ENCODE assay signal across 24 cellular contexts in the genomic region with DNA sequence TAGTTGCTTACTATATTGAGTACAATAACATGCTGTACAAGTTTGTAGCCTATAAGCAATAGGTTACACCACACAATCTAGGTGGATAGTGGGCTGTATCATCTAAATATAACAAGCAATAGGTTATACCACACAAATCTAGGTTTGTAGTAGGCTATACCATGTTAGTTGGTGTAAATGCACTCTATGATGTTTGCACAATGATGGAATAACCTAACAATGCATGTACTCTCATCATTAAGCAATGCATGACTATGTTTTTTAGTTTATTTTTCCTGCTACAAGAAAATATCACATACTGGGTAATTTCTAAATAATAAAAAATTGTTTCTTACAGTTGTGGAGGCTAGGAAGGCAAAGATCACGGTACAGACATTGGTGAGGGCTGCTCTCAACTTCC.
DNase-seq lines count a peak whose midpoint lies in the region; ATAC-seq, FAIRE-seq and TF ChIP-seq lines count a peak whose summit lies in the region.
"Had no signal": no experiment of that assay in that cellular context is flagged by ENCODE, and none has a peak within 500 bp of the region (broad histone marks: within the 10 kb centered on the region; RNA-seq: fewer than 3 reads in every experiment).

No MANE protein-coding gene starts in this region.

- TF ChIP-seq POLR2A in H54 (IDR thresholded peaks at IDR 0.05; ENCODE audit: low read depth, low read length) (no peak), erythroblast (IDR thresholded peaks at IDR 0.05; ENCODE audit: low read length) (no peak)

- H3K27ac ChIP-seq in PC-3 (ENCODE audit: low read length) (peak overlapping the region; percentile 12; the same call in 1 of the 2 replicates), epithelial cell of prostate (peak overlapping the region; percentile 2)
- H3K27ac ChIP-seq: BLaER1, HL-60 had no signal

- H3K27me3 Mint-ChIP-seq in activated T-cell treated with anti-CD3 and anti-CD28 coated beads, Interleukin-2, amount 50 U/mL, for 24 hours = no peaks in the 10 kb centered on the region
- H3K27me3 Mint-ChIP-seq: CD4-positive, alpha-beta T cell had no signal

- intact Hi-C loops in PC-3 (cut with micrococcal nuclease) = no loop called here

- H3K36me3 ChIP-seq in PC-3 (ENCODE audit: low read depth, low read length) = no peaks in the 10 kb centered on the region
- H3K36me3 ChIP-seq: BLaER1 had no signal

- POLR2A ChIA-PET in PC-3 (lab: Charles Lee; ENCODE audit: unreplicated experiment) = no interaction called here

- H3K79me2 ChIP-seq in PC-3 (ENCODE audit: low read length) = no peaks in the 10 kb centered on the region

- CTCF ChIA-PET in PC-3 (lab: Charles Lee) = no interaction called here

- H3K36me3 Mint-ChIP-seq in activated T-cell treated with anti-CD3 and anti-CD28 coated beads, Interleukin-2, amount 50 U/mL, for 24 hours (ENCODE audit: low read depth) = no peaks in the 10 kb centered on the region

- no peaks in the 10 kb centered on the region for H3F3A ChIP-seq in PC-3 (ENCODE audit: low read length, unreplicated experiment)

- no peak overlapping the region for H3K9ac ChIP-seq in PC-3 (ENCODE audit: low read length)
- H3K9ac ChIP-seq: BLaER1 had no signal

- BruUV-seq in PC-3 (replicated peaks; lab: Mats Ljungman, UMichigan) = no TSS peak

- peaks cover 13% of the 10 kb centered on the region for H3K4me1 ChIP-seq in PC-3 (ENCODE audit: insufficient read depth, low read length)

- no peaks in the 10 kb centered on the region for H3K9me3 ChIP-seq in PC-3 (ENCODE audit: low read length)
- H3K9me3 ChIP-seq: BLaER1 had no signal

- peaks cover 3% of the 10 kb centered on the region for H3K9me3 Mint-ChIP-seq in activated T-cell treated with anti-CD3 and anti-CD28 coated beads, Interleukin-2, amount 50 U/mL, for 24 hours
- H3K9me3 Mint-ChIP-seq: CD4-positive, alpha-beta T cell; GM23338 had no signal

- H3K27me3 ChIP-seq in PC-3 (ENCODE audit: low read length) = no peaks in the 10 kb centered on the region
- H3K27me3 ChIP-seq: BLaER1 had no signal

- H3K4me3 Mint-ChIP-seq in activated T-cell treated with anti-CD3 and anti-CD28 coated beads, Interleukin-2, amount 50 U/mL, for 24 hours = no peak overlapping the region
- H3K4me3 Mint-ChIP-seq: CD4-positive, alpha-beta T cell; GM23338 had no signal

- H2AFZ ChIP-seq in PC-3 (ENCODE audit: low read length) = no peak overlapping the region
- H2AFZ ChIP-seq: GM23338 had no signal

- H4K20me1 ChIP-seq in PC-3 (ENCODE audit: low read length) = no peaks in the 10 kb centered on the region
- H4K20me1 ChIP-seq: BLaER1 had no signal

- peak; percentile 96 for ATAC-seq in PC-3
- ATAC-seq: GM23338, HCT116, HepG2 had no signal

- peaks cover 7% of the 10 kb centered on the region for H3K4me1 Mint-ChIP-seq in activated T-cell treated with anti-CD3 and anti-CD28 coated beads, Interleukin-2, amount 50 U/mL, for 24 hours (ENCODE audit: low read depth)

- H3K4me3 ChIP-seq in PC-3 (ENCODE audit: low read length) (no peak overlapping the region), skeletal muscle cell (ENCODE audit: low read depth, low read length) (no peak overlapping the region)
- H3K4me3 ChIP-seq: BLaER1, GM23338 had no signal

- H3K27ac Mint-ChIP-seq in activated T-cell treated with anti-CD3 and anti-CD28 coated beads, Interleukin-2, amount 50 U/mL, for 24 hours = no peak overlapping the region
- H3K27ac Mint-ChIP-seq: CD4-positive, alpha-beta T cell; GM23338 had no signal

- DNase-seq in H54 (ENCODE audit: insufficient read length, low spot score) (no peak), PC-3 (peak; percentile 60), epithelial cell of prostate (ENCODE audit: low read depth, low spot score) (no peak), skeletal muscle cell (ENCODE audit: low read depth) (peak; percentile 27), erythroblast (lab: John Stamatoyannopoulos, UW) (no peak)
- no peak for DNase-seq in activated naive CD4-positive, alpha-beta T cell treated with Interleukin-2 at 50 U/mL for 16 hours
- no peak for DNase-seq in activated T-cell treated with anti-CD3 and anti-CD28 coated beads, Interleukin-2, amount 50 U/mL, for 24 hours
- DNase-seq: ACHN; CD4-positive, alpha-beta T cell; COR-L47; DMS79 treated with DMSO at 0.1 percent for 48 hours; KBM-7; NCI-H1092 treated with DMSO at 0.1 percent for 48 hours; NCI-H146; NCI-H2029 treated with DMSO at 0.1 percent for 48 hours; Right ventricle myocardium superior had no signal

- peak; percentile 30 for FAIRE-seq in H54 (lab: Jason Lieb, UNC)
- FAIRE-seq: G401.6, GM12892, GM18507, HepG2 had no signal

- no peak for TF ChIP-seq CTCF in PC-3 (conservative IDR thresholded peaks at IDR 0.05; ENCODE audit: low read depth, low read length)

- H3K9me2 ChIP-seq in PC-3 (replicated peaks; ENCODE audit: low read length) = no peaks in the 10 kb centered on the region

- peak overlapping the region; percentile 49; the same call in 1 of the 2 replicates for H3K4me2 ChIP-seq in PC-3 (ENCODE audit: low read length)
- H3K4me2 ChIP-seq: BLaER1, GM23338 had no signal

Comparison
In these comparisons a context has a peak if more than half of its experiments do, and no peak if none do; other contexts are left out.
1. DNase-seq: peak in PC-3 (single experiment) and skeletal muscle cell (single experiment); none in H54 (single experiment), epithelial cell of prostate (single experiment), erythroblast (0 of 2), activated naive CD4-positive, alpha-beta T cell treated with Interleukin-2 at 50 U/mL for 16 hours (single experiment) and activated T-cell treated with anti-CD3 and anti-CD28 coated beads, Interleukin-2, amount 50 U/mL, for 24 hours (single experiment).